Comparison of ENCODE assay signal across 8 cellular contexts in genomic region chr22:39705386-39705785, GRCh38.
"Had no signal": no experiment of that assay in that cellular context is flagged by ENCODE, and none has a peak within 500 bp of the region (broad histone marks: within the 10 kb centered on the region; RNA-seq: fewer than 3 reads in every experiment).

No MANE protein-coding gene starts in this region.

- H3K27ac Mint-ChIP-seq: GM23338 had no signal

- H3K4me3 Mint-ChIP-seq: GM23338 had no signal

- H3K9me3 ChIP-seq: HAP-1 had no signal

- H3K36me3 ChIP-seq: HAP-1 had no signal

- H3K4me3 ChIP-seq: GM23338, HAP-1, K562 had no signal

- H3K9me3 Mint-ChIP-seq: GM23338 had no signal

- DNase-seq: H7, IMR-90, KG1 had no signal

- FAIRE-seq: HTR-8/SVneo, K562 had no signal

- ATAC-seq: HCT116, K562 had no signal

- H3K4me2 ChIP-seq: GM23338 had no signal
